Comparison of ENCODE assay signal across 7 cellular contexts in genomic region chr7:100854899-100855298, GRCh38. TPM values are rescaled to one million over a fixed set of nuclear protein-coding genes. Genes with fewer than 3 reads are reported as not detected.
DNase-seq lines count a peak whose midpoint lies in the region; FAIRE-seq and TF ChIP-seq lines count a peak whose summit lies in the region.
"Not testable (repeated sequence)": the region's sequence is repeated elsewhere in the genome, so short reads cannot be mapped to it uniquely, and the experiment has no call there.
"Had no signal": no experiment of that assay in that cellular context is flagged by ENCODE, and none has a peak within 500 bp of the region (broad histone marks: within the 10 kb centered on the region; RNA-seq: fewer than 3 reads in every experiment).

No MANE protein-coding gene starts in this region.

- POLR2A ChIA-PET in RWPE1 (lab: Yijun Ruan, JAX; ENCODE audit: low non-redundant PET), result not testable (repeated sequence)

- H3K4me3 ChIP-seq in BLaER1 treated with 17β-estradiol and CSF1 and Interleukin-3, amounts not matched to agents 10 nM and 100 nM; kidney (ENCODE audit: low read length in 2 of 2): not testable (repeated sequence)

- intact Hi-C loops in kidney (cut with DNase I) (loop anchor here (10.0 kb wide), 1 partner anchor 50 kb away; no protein-coding TSS in a partner anchor), posterior vena cava (cut with DNase I) (loop anchor here (5.0 to 10.0 kb wide), 4 partner anchors 58 to 290 kb away; partner anchors contain the start of genes EPO (in 1 of the 2) and POP7 (in 1 of the 2))

- H3K4me2 ChIP-seq in BLaER1 treated with 17β-estradiol and CSF1 and Interleukin-3, amounts not matched to agents 10 nM and 100 nM, result peak overlapping the region in 9 of 11 experiments; percentile 35 to 100 (median 97); a peak in 15 of 22 replicates

- H3K9ac ChIP-seq in BLaER1 treated with 17β-estradiol and CSF1 and Interleukin-3, amounts not matched to agents 10 nM and 100 nM, result peak overlapping the region in 7 of 11 experiments; percentile 10 to 84 (median 50); a peak in 7 of 22 replicates
- not testable (repeated sequence) for H3K9ac ChIP-seq in kidney (ENCODE audit: low read length in 2 of 2)

- not testable (repeated sequence) for FAIRE-seq in kidney (lab: Jason Lieb, UNC)

- H3K4me3 Mint-ChIP-seq in activated naive CD8-positive, alpha-beta T cell, result peak overlapping the region; percentile 17

- H3K9me3 Mint-ChIP-seq in activated naive CD8-positive, alpha-beta T cell (ENCODE audit: low read depth), result not testable (repeated sequence)

- TF ChIP-seq CTCF in RWPE1 (conservative IDR thresholded peaks at IDR 0.05; ENCODE audit: low read depth); kidney (IDR thresholded peaks at IDR 0.05; ENCODE audit: borderline replicate concordance, extremely low read depth, insufficient read depth): not testable (repeated sequence)

- peaks cover 49 to 72% (median 68%) of the 10 kb centered on the region in 11 experiments for H4K20me1 ChIP-seq in BLaER1 treated with 17β-estradiol and CSF1 and Interleukin-3, amounts not matched to agents 10 nM and 100 nM

- CTCF ChIA-PET in RWPE1 (lab: Yijun Ruan, JAX), result not testable (repeated sequence)

- peaks cover 14 to 61% (median 52%) of the 10 kb centered on the region in 11 experiments for H3K36me3 ChIP-seq in BLaER1 treated with 17β-estradiol and CSF1 and Interleukin-3, amounts not matched to agents 10 nM and 100 nM
- not testable (repeated sequence) for H3K36me3 ChIP-seq in kidney (ENCODE audit: control insufficient read depth in 1 of 2, insufficient read depth in 2 of 2, low read length in 2 of 2)

- H3K27me3 ChIP-seq in BLaER1 treated with 17β-estradiol and CSF1 and Interleukin-3, amounts not matched to agents 10 nM and 100 nM, result not testable (repeated sequence)

- not testable (repeated sequence) for H3K27me3 Mint-ChIP-seq in activated naive CD8-positive, alpha-beta T cell

- not testable (repeated sequence) for H3K36me3 Mint-ChIP-seq in activated naive CD8-positive, alpha-beta T cell

- not testable (repeated sequence) for H3K27ac ChIP-seq in BLaER1 treated with 17β-estradiol and CSF1 and Interleukin-3, amounts not matched to agents 10 nM and 100 nM; kidney (ENCODE audit: low read depth in 2 of 2, low read length in 2 of 2)
- peak overlapping the region; percentile 73 for H3K27ac ChIP-seq in RWPE1

- DNase-seq in RWPE1 (ENCODE audit: low spot score), result not testable (repeated sequence)
- DNase-seq in kidney (peak; percentile 18), posterior vena cava (ENCODE audit: low spot score) (peak; percentile 71)

- not testable (repeated sequence) for H3K27ac Mint-ChIP-seq in activated naive CD8-positive, alpha-beta T cell

- H3K4me1 ChIP-seq in BLaER1 treated with 17β-estradiol and CSF1 and Interleukin-3, amounts not matched to agents 10 nM and 100 nM, result peaks cover 15 to 37% (median 33%) of the 10 kb centered on the region in 10 experiments
- not testable (repeated sequence) for H3K4me1 ChIP-seq in kidney (ENCODE audit: control insufficient read depth in 1 of 2, insufficient read depth in 1 of 2, low read depth in 1 of 2, low read length in 2 of 2)

- H3K9me3 ChIP-seq in BLaER1 treated with 17β-estradiol and CSF1 and Interleukin-3, amounts not matched to agents 10 nM and 100 nM (replicated peaks in 1 of 11); kidney (ENCODE audit: control insufficient read depth in 1 of 2, low read length in 2 of 2): not testable (repeated sequence)

- H3K4me1 Mint-ChIP-seq in activated naive CD8-positive, alpha-beta T cell (ENCODE audit: low read depth), result peaks cover 13% of the 10 kb centered on the region

RNA-seq across cellular contexts. Expression of gene SLC12A9, which starts 2.4 kb away (rescaled TPM):
- total RNA-seq in kidney (29.9 TPM), posterior vena cava (10 to 100 TPM; 15.6 to 22.8 TPM)
- polyA plus RNA-seq in kidney (ENCODE audit: insufficient read depth, low read depth, low replicate concordance), result 19.7 TPM

RNA-seq across cellular contexts. Expression of gene TRIP6, which starts 12.3 kb away (rescaled TPM):
- total RNA-seq in kidney (74.4 TPM), posterior vena cava (10 to 100 TPM; 55.7 to 58.7 TPM)
- 92.6 TPM for polyA plus RNA-seq in kidney (ENCODE audit: insufficient read depth, low read depth, low replicate concordance)

RNA-seq across cellular contexts. Expression of gene SRRT, which starts 20.0 kb away (rescaled TPM):
- total RNA-seq in kidney (127 TPM), posterior vena cava (10 to 100 TPM; 78.0 to 91.2 TPM)
- 58.2 TPM for polyA plus RNA-seq in kidney (ENCODE audit: insufficient read depth, low read depth, low replicate concordance)

RNA-seq across cellular contexts. Expression of gene EPHB4, which starts 27.6 kb away (rescaled TPM):
- total RNA-seq in kidney (65.5 TPM), posterior vena cava (10 to 100 TPM; 31.4 to 46.6 TPM)
- polyA plus RNA-seq in kidney (ENCODE audit: insufficient read depth, low read depth, low replicate concordance), result 33.2 TPM
- polyA plus RNA-seq: CD4-positive, CD25-positive, alpha-beta regulatory T cell; CD8-positive, alpha-beta memory T cell had no signal

RNA-seq across cellular contexts. Expression of gene UFSP1, which starts 34.6 kb away (rescaled TPM):
- total RNA-seq in kidney, result 3.4 TPM
- polyA plus RNA-seq in kidney (ENCODE audit: insufficient read depth, low read depth, low replicate concordance), result 3.8 TPM
- total RNA-seq in posterior vena cava, result 1 to 10 TPM; 2.7 to 3.3 TPM
